In genomic region chr5:153901449-153901848, GRCh38 we compare ENCODE assay signal across 2 cellular contexts.
TF ChIP-seq lines count a peak whose summit lies in the region.

No MANE protein-coding gene starts in this region.

TF ChIP-seq in IMR-90, 13 proteins besides CTCF, POLR2A, EP300 and RAD21:
- no peak for TF ChIP-seq FOS (IDR thresholded peaks at IDR 0.05; ENCODE audit: low read depth, low read length)
- TF ChIP-seq RCOR1 (IDR thresholded peaks at IDR 0.05; ENCODE audit: insufficient replicate concordance, low read length): no peak
- no peak for TF ChIP-seq MAZ (IDR thresholded peaks at IDR 0.05; ENCODE audit: borderline replicate concordance, low read depth, low read length)
- TF ChIP-seq BHLHE40 (IDR thresholded peaks at IDR 0.05; ENCODE audit: low read depth, low read length): no peak
- TF ChIP-seq CEBPB (IDR thresholded peaks at IDR 0.05; ENCODE audit: low read depth, low read length): no peak
- TF ChIP-seq SMC3 (IDR thresholded peaks at IDR 0.05; ENCODE audit: low read depth, low read length): no peak
- no peak for TF ChIP-seq USF2 (IDR thresholded peaks at IDR 0.05; ENCODE audit: low read depth, low read length)
- TF ChIP-seq ELK1 (IDR thresholded peaks at IDR 0.05; ENCODE audit: borderline replicate concordance, low read depth, low read length): no peak
- no peak for TF ChIP-seq NFE2L2 (IDR thresholded peaks at IDR 0.05; ENCODE audit: low read depth, low read length)

TF ChIP-seq in SK-N-SH, 30 proteins besides CTCF, POLR2A, EP300 and RAD21:
- no peak for TF ChIP-seq CHD2 (IDR thresholded peaks at IDR 0.05; ENCODE audit: low read length, partially characterized antibody)
- no peak for TF ChIP-seq RFX5 (IDR thresholded peaks at IDR 0.05; ENCODE audit: low read length)
- no peak for TF ChIP-seq USF2 (IDR thresholded peaks at IDR 0.05; ENCODE audit: borderline replicate concordance, low read depth, low read length)
- TF ChIP-seq TEAD4 (IDR thresholded peaks at IDR 0.05; ENCODE audit: borderline replicate concordance, insufficient read depth): no peak
- TF ChIP-seq GABPA (IDR thresholded peaks at IDR 0.05; ENCODE audit: low read depth): no peak
- no peak for TF ChIP-seq REST (IDR thresholded peaks at IDR 0.05; ENCODE audit: low read depth, low read length)
- no peak for TF ChIP-seq NFIC (IDR thresholded peaks at IDR 0.05; ENCODE audit: borderline replicate concordance)
- TF ChIP-seq PBX3 (IDR thresholded peaks at IDR 0.05): no peak
- TF ChIP-seq SMC3 (IDR thresholded peaks at IDR 0.05; ENCODE audit: low read depth, low read length): no peak
- no peak for TF ChIP-seq POLR2AphosphoS5 (IDR thresholded peaks at IDR 0.05; ENCODE audit: low read depth, low read length)
- TF ChIP-seq NRF1 (IDR thresholded peaks at IDR 0.05; ENCODE audit: low read depth, low read length): no peak
- no peak for TF ChIP-seq TAF1 (IDR thresholded peaks at IDR 0.05; ENCODE audit: borderline replicate concordance, low read depth, low read length)
- no peak for TF ChIP-seq RCOR1 (IDR thresholded peaks at IDR 0.05; ENCODE audit: low read length)
